Comparison of ENCODE assay signal across 1 cellular context in genomic region chr14:93128785-93129459, GRCh38.
TF ChIP-seq lines count a peak whose summit lies in the region.

No MANE protein-coding gene starts in this region.

TF ChIP-seq in HepG2, 621 proteins besides CTCF, POLR2A, EP300 and RAD21:
- TF ChIP-seq AHDC1 (CRISPR knock-in tag; IDR thresholded peaks at IDR 0.05; ENCODE audit: borderline replicate concordance) (no peak), ZNF629 (CRISPR knock-in tag; conservative IDR thresholded peaks at IDR 0.05) (peak; percentile 43), BORCS8-MEF2B (CRISPR knock-in tag; IDR thresholded peaks at IDR 0.05) (no peak)
TF ChIP-seq in HepG2: peak in this region for 1.
